27 cellular contexts compared by ENCODE assay signal in the genomic region with DNA sequence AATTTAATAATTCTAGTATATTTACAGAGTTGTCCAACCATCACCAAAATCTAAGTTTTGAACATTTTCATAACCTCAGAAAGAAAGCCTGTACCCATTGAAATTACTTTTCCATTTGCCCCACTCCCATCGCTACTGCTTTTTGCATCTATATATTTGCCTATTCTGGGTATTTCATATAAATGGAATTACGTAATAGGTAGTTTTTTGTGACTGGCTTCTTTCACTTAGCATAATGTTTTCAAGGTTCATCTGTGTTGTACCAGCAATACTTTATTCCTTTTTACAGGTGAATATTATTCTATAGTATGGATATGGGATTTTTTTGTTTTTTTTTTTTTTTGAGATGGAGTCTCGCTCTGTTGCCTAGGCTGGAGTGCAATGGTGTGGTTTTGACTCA.
"Had no signal": no experiment of that assay in that cellular context is flagged by ENCODE, and none has a peak within 500 bp of the region (broad histone marks: within the 10 kb centered on the region; RNA-seq: fewer than 3 reads in every experiment).

No MANE protein-coding gene starts in this region.

- FAIRE-seq: colon, endometrium, islet of Langerhans, keratinocyte had no signal

- DNase-seq: dermis blood vessel endothelial cell; dorsolateral prefrontal cortex; effector CD4-positive, alpha-beta T cell; effector memory CD8-positive, alpha-beta T cell; endodermal cell; erythroblast; esophagus squamous epithelium; foreskin fibroblast; foreskin melanocyte; gastrocnemius medialis; glutamatergic neuron; head of caudate nucleus; heart right ventricle; hippocampal formation; left cardiac atrium; left lung; left ventricle myocardium superior; lower lobe of right lung; mesendoderm; midbrain had no signal

- H3K4me1 Mint-ChIP-seq: endodermal cell had no signal

- H3K9me3 ChIP-seq: esophagus squamous epithelium, gastrocnemius medialis, heart right ventricle, left lung, lower lobe of right lung had no signal

- H3K9me3 Mint-ChIP-seq: effector memory CD8-positive, alpha-beta T cell; endodermal cell had no signal

- H3K4me3 ChIP-seq: coronary artery, dorsolateral prefrontal cortex, esophagus squamous epithelium, gastrocnemius medialis, heart right ventricle, left lung, lower lobe of right lung had no signal

- H3K4me1 ChIP-seq: esophagus squamous epithelium, gastrocnemius medialis, heart right ventricle, left lung, lower lobe of right lung had no signal

- H3K27ac ChIP-seq: coronary artery, dorsolateral prefrontal cortex, epithelial cell of prostate, esophagus squamous epithelium, gastrocnemius medialis, heart right ventricle, left lung, lower lobe of right lung had no signal

- H3K36me3 ChIP-seq: gastrocnemius medialis, lower lobe of right lung had no signal

- H3K27ac Mint-ChIP-seq: effector memory CD8-positive, alpha-beta T cell; endodermal cell had no signal

- ATAC-seq: effector memory CD8-positive, alpha-beta T cell; esophagus mucosa; gastrocnemius medialis; heart right ventricle; left cardiac atrium; left lung; left ventricle myocardium superior; lower lobe of right lung had no signal

- H3K27me3 Mint-ChIP-seq: effector memory CD8-positive, alpha-beta T cell had no signal

- H3K27me3 ChIP-seq: dorsolateral prefrontal cortex, esophagus squamous epithelium, gastrocnemius medialis, heart right ventricle, left lung had no signal

- H3K4me3 Mint-ChIP-seq: effector memory CD8-positive, alpha-beta T cell; endodermal cell had no signal
